In genomic region chr15:77553257-77553656, GRCh38 we compare ENCODE assay signal across 23 cellular contexts.
DNase-seq lines count a peak whose midpoint lies in the region; ATAC-seq and TF ChIP-seq lines count a peak whose summit lies in the region.
"Had no signal": no experiment of that assay in that cellular context is flagged by ENCODE, and none has a peak within 500 bp of the region (broad histone marks: within the 10 kb centered on the region; RNA-seq: fewer than 3 reads in every experiment).

No MANE protein-coding gene starts in this region.

- H3K9me1 ChIP-seq in IMR-90 (ENCODE audit: insufficient read depth, low read length): no peaks in the 10 kb centered on the region

- WGBS in IMR-90 (ENCODE audit: extremely low coverage in 2 of 2, insufficient read length in 1 of 2), 2 experiments: no CpG with 5 or more reads among the region's 3 CpGs

- no peak overlapping the region for H2BK20ac ChIP-seq in IMR-90 (ENCODE audit: low read depth, low read length)

- no peak overlapping the region for H3K18ac ChIP-seq in IMR-90 (ENCODE audit: low read depth, low read length)

- H3K9me3 ChIP-seq in BLaER1 (no peaks in the 10 kb centered on the region), IMR-90 (ENCODE audit: control insufficient read depth, insufficient read depth, low read length) (no peaks in the 10 kb centered on the region), T-helper 17 cell (ENCODE audit: control insufficient read depth, low read length, poor library complexity, severe bottlenecking) (no peaks in the 10 kb centered on the region)
- H3K9me3 ChIP-seq: BE2C had no signal

- no peaks in the 10 kb centered on the region for H3K36me3 Mint-ChIP-seq in nephron progenitor cell (ENCODE audit: low read depth)
- no peaks in the 10 kb centered on the region for H3K36me3 Mint-ChIP-seq in T-helper 17 cell (ENCODE audit: low read depth)
- H3K36me3 Mint-ChIP-seq: IgD-negative memory B cell had no signal

- DNase-seq in IMR-90: no peak
- DNase-seq in dorsolateral prefrontal cortex: no peak
- DNase-seq in nephron progenitor cell: no peak
- DNase-seq in activated effector memory CD4-positive, alpha-beta T cell treated with anti-CD3 and anti-CD28 coated beads, Interleukin-2, amount 50 U/mL, for 16 hours: no peak
- no peak for DNase-seq in T-helper 17 cell
- DNase-seq: 8988T; ACHN; BE2C; CD4-positive, alpha-beta T cell; GOT3; MM.1S; NCI-H2029 treated with DMSO at 0.1 percent for 48 hours; NCI-H446 treated with DMSO at 0.1 percent for 48 hours; NCI-H69; SHP77 treated with DMSO at 0.1 percent for 48 hours had no signal

- H3K27ac ChIP-seq in BLaER1 (no peak overlapping the region), IMR-90 (ENCODE audit: insufficient read depth, low read length) (no peak overlapping the region), dorsolateral prefrontal cortex (peak overlapping the region in 38 of 59 donors; percentile 15 to 94 (median 86))
- H3K27ac ChIP-seq: KMS-11, RWPE1 had no signal

- dilution Hi-C loops in IMR-90 (cut with HindIII; ENCODE audit: low sequenced_read_pairs, unreplicated experiment): no loop called here

- TF ChIP-seq CTCF in IMR-90 (conservative IDR thresholded peaks at IDR 0.05; ENCODE audit: low read depth, low read length): no peak
- no peak for TF ChIP-seq CTCF in dorsolateral prefrontal cortex (IDR thresholded peaks at IDR 0.05 in 54 of 56, conservative IDR thresholded peaks at IDR 0.05 in 2 of 56; ENCODE audit: low read depth in 1 of 56, partially characterized antibody in 56 of 56)
- no peak for TF ChIP-seq CTCF in nephron progenitor cell (IDR thresholded peaks at IDR 0.05)

- H4K91ac ChIP-seq in IMR-90 (ENCODE audit: insufficient read depth, low read depth, low read length): no peak overlapping the region

- no peaks in the 10 kb centered on the region for H3K9me3 Mint-ChIP-seq in nephron progenitor cell
- H3K9me3 Mint-ChIP-seq: CD4-positive, alpha-beta T cell; IgD-negative memory B cell had no signal

- H3K27me3 ChIP-seq in BLaER1 (no peaks in the 10 kb centered on the region), IMR-90 (ENCODE audit: control insufficient read depth, insufficient read depth, low read length) (peaks cover 27% of the 10 kb centered on the region), dorsolateral prefrontal cortex (no peaks in the 10 kb centered on the region)
- H3K27me3 ChIP-seq: BE2C had no signal

- no peak overlapping the region for H3K23ac ChIP-seq in IMR-90 (ENCODE audit: low read depth, low read length)

- TF ChIP-seq POLR2A in IMR-90 (IDR thresholded peaks at IDR 0.05; ENCODE audit: low read depth, low read length): no peak

- peaks cover 90% of the 10 kb centered on the region for H3K4me1 Mint-ChIP-seq in nephron progenitor cell
- H3K4me1 Mint-ChIP-seq in T-helper 17 cell: peaks cover 2% of the 10 kb centered on the region

- H4K8ac ChIP-seq in IMR-90 (ENCODE audit: low read depth in 2 of 2, low read length in 2 of 2): no peak overlapping the region

- H2BK15ac ChIP-seq in IMR-90 (ENCODE audit: low read depth, low read length): no peak overlapping the region

- POLR2A ChIA-PET in IMR-90 (lab: Charles Lee; ENCODE audit: unreplicated experiment): no interaction called here

- CTCF ChIA-PET in IMR-90 (lab: Yijun Ruan, JAX): no interaction called here

- H4K20me1 ChIP-seq in BLaER1 (no peaks in the 10 kb centered on the region), IMR-90 (ENCODE audit: insufficient read depth, low read length) (no peaks in the 10 kb centered on the region)

- H3K9ac ChIP-seq in BLaER1 (no peak overlapping the region), IMR-90 (ENCODE audit: low read depth, low read length) (no peak overlapping the region)
- H3K9ac ChIP-seq: KMS-11 had no signal

- H2BK120ac ChIP-seq in IMR-90 (ENCODE audit: low read depth, low read length): no peak overlapping the region

- peaks cover 13% of the 10 kb centered on the region for H3K27me3 Mint-ChIP-seq in nephron progenitor cell (ENCODE audit: low read depth, poor library complexity)
- H3K27me3 Mint-ChIP-seq in T-helper 17 cell: peaks cover 22% of the 10 kb centered on the region
- H3K27me3 Mint-ChIP-seq: CD4-positive, alpha-beta T cell; IgD-negative memory B cell had no signal

- H3K27ac Mint-ChIP-seq in nephron progenitor cell: no peak overlapping the region
- no peak overlapping the region for H3K27ac Mint-ChIP-seq in T-helper 17 cell
- H3K27ac Mint-ChIP-seq: CD4-positive, alpha-beta T cell had no signal

- H3K36me3 ChIP-seq in BLaER1: no peaks in the 10 kb centered on the region
- no peaks in the 10 kb centered on the region for H3K36me3 ChIP-seq in IMR-90 (ENCODE audit: control insufficient read depth, insufficient read depth, low read length)
- H3K36me3 ChIP-seq: BE2C had no signal

- H3K4me3 ChIP-seq in BLaER1 (no peak overlapping the region), IMR-90 (ENCODE audit: insufficient read depth, low read depth, low read length) (no peak overlapping the region), dorsolateral prefrontal cortex (no peak overlapping the region)

- no peaks in the 10 kb centered on the region for H3K79me1 ChIP-seq in IMR-90 (ENCODE audit: low read depth in 1 of 2, low read length in 2 of 2)

- no peak overlapping the region for H4K5ac ChIP-seq in IMR-90 (ENCODE audit: low read depth, low read length)

- H2BK5ac ChIP-seq in IMR-90 (ENCODE audit: low read depth, low read length, poor library complexity, severe bottlenecking): peak overlapping the region; percentile 23

- TF ChIP-seq RAD21 in IMR-90 (IDR thresholded peaks at IDR 0.05; ENCODE audit: low read length): no peak

- no peak overlapping the region for H2AK9ac ChIP-seq in IMR-90 (replicated peaks; ENCODE audit: low read depth, low read length, poor library complexity)

- H3K4me3 Mint-ChIP-seq in nephron progenitor cell (peak overlapping the region; percentile 1), T-helper 17 cell (no peak overlapping the region)
- H3K4me3 Mint-ChIP-seq: CD4-positive, alpha-beta T cell; IgD-negative memory B cell had no signal

- no peak overlapping the region for H2AK5ac ChIP-seq in IMR-90 (ENCODE audit: low read depth, low read length)

- H3K14ac ChIP-seq in IMR-90 (replicated peaks; ENCODE audit: low read depth, low read length): no peak overlapping the region

- H3K56ac ChIP-seq in IMR-90 (ENCODE audit: extremely low read depth, insufficient read depth, low read length): no peak overlapping the region

- in situ Hi-C loops in IMR-90 (cut with MboI; ENCODE audit: low sequenced_read_pairs): no loop called here

- intact Hi-C loops in IMR-90 (cut with micrococcal nuclease): no loop called here
- intact Hi-C loops in dorsolateral prefrontal cortex (cut with DNase I): loop anchor here in 1 of 2 donors (5.0 kb wide), 1 partner anchor 79 kb away; the partner anchor contains the start of gene LINGO1

- H3K4me1 ChIP-seq in BLaER1 (peaks cover 41% of the 10 kb centered on the region), IMR-90 (ENCODE audit: control insufficient read depth, insufficient read depth, low read length) (no peaks in the 10 kb centered on the region)
- H3K4me1 ChIP-seq: BE2C had no signal

- H3K4me2 ChIP-seq in BLaER1 (peak overlapping the region; percentile 63), IMR-90 (ENCODE audit: low read depth, low read length) (no peak overlapping the region)
- H3K4me2 ChIP-seq: KMS-11 had no signal

- ATAC-seq in IMR-90 (ENCODE audit: low read depth) (no peak), HG03342 (IDR thresholded peaks at IDR 0.05; ENCODE audit: unreplicated experiment) (no peak), T-helper 17 cell (no peak), HG03378 (IDR thresholded peaks at IDR 0.05; ENCODE audit: unreplicated experiment) (no peak)
- ATAC-seq: HCT116, Panc1 had no signal

- no peak overlapping the region for H2AFZ ChIP-seq in IMR-90 (replicated peaks; ENCODE audit: low read length, poor library complexity)

- BruUV-seq in IMR-90 (replicated peaks; lab: Mats Ljungman, UMichigan): no TSS peak

- H3K4ac ChIP-seq in IMR-90 (ENCODE audit: low read depth, low read length): no peak overlapping the region

TF ChIP-seq in IMR-90, 13 proteins besides CTCF, POLR2A, EP300 and RAD21:
- no peak for TF ChIP-seq NFE2L2 (IDR thresholded peaks at IDR 0.05; ENCODE audit: low read depth, low read length)

Comparison
In these comparisons a context has a peak if more than half of its experiments do, and no peak if none do; other contexts are left out.
1. H3K27ac ChIP-seq: peak in dorsolateral prefrontal cortex (38 of 59); none in BLaER1 (single experiment) and IMR-90 (single experiment).